8 cellular contexts compared by ENCODE assay signal in genomic region chr7:132654150-132654549, GRCh38.
DNase-seq lines count a peak whose midpoint lies in the region; ATAC-seq and TF ChIP-seq lines count a peak whose summit lies in the region.

No MANE protein-coding gene starts in this region.

- H3K4me3 Mint-ChIP-seq in IgD-negative memory B cell (peak overlapping the region in 3 of 4 donors; percentile 15 to 84 (median 79)), brain (peak overlapping the region in 2 of 5 experiments; percentile 13 to 60), Calu3 (ENCODE audit: low read depth, unreplicated experiment) (no peak overlapping the region)
- H3K4me3 Mint-ChIP-seq in stimulated activated effector memory CD8-positive, alpha-beta T cell treated with anti-CD3 and anti-CD28 coated beads, Interleukin-12 subunit alpha, Interleukin-12 subunit beta, amount 100 ng/mL, for 72 hours = peak overlapping the region; percentile 10

- ATAC-seq in GM21390 (IDR thresholded peaks at IDR 0.05; ENCODE audit: unreplicated experiment) = peak; percentile 54
- no peak for ATAC-seq in stimulated activated effector memory CD8-positive, alpha-beta T cell treated with anti-CD3 and anti-CD28 coated beads, Interleukin-12 subunit alpha, Interleukin-12 subunit beta, amount 100 ng/mL, for 72 hours

- no TSS peak for BruUV-seq in Calu3 (replicated peaks; lab: Mats Ljungman, UMichigan)

- H3K4me1 ChIP-seq in tibial nerve = peaks cover 0 to 13% (median 2%) of the 10 kb centered on the region in 4 donors

- H3K27ac Mint-ChIP-seq in IgD-negative memory B cell (peak overlapping the region in 1 of 3 donors; percentile 2), brain (no peak overlapping the region), Calu3 (ENCODE audit: unreplicated experiment) (no peak overlapping the region)
- H3K27ac Mint-ChIP-seq in stimulated activated effector memory CD8-positive, alpha-beta T cell treated with anti-CD3 and anti-CD28 coated beads, Interleukin-12 subunit alpha, Interleukin-12 subunit beta, amount 100 ng/mL, for 72 hours = peak overlapping the region; percentile 23

- H3K9me3 ChIP-seq in tibial nerve = peaks cover 0 to 5% (median 0%) of the 10 kb centered on the region in 4 donors

- WGBS in tibial nerve, 2 donors = 65 to 66% methylated on average over 3 of the region's 3 CpGs

- CTCF ChIA-PET in Calu3 (lab: Charles Lee) = no interaction called here

- H3K9me3 Mint-ChIP-seq in IgD-negative memory B cell = peaks cover 2 to 16% (median 9%) of the 10 kb centered on the region in 3 donors
- H3K9me3 Mint-ChIP-seq in brain = peaks cover 0 to 6% (median 0%) of the 10 kb centered on the region in 5 experiments
- peaks cover 3% of the 10 kb centered on the region for H3K9me3 Mint-ChIP-seq in stimulated activated effector memory CD8-positive, alpha-beta T cell treated with anti-CD3 and anti-CD28 coated beads, Interleukin-12 subunit alpha, Interleukin-12 subunit beta, amount 100 ng/mL, for 72 hours
- H3K9me3 Mint-ChIP-seq in Calu3 (ENCODE audit: low read depth, unreplicated experiment) = no peaks in the 10 kb centered on the region

- no peak for DNase-seq in stimulated activated effector memory CD8-positive, alpha-beta T cell treated with anti-CD3 and anti-CD28 coated beads, Interleukin-12 subunit alpha, Interleukin-12 subunit beta, amount 100 ng/mL, for 72 hours (ENCODE audit: low spot score in 2 of 2)
- DNase-seq in NCI-H1417 treated with DMSO at 0.1 percent for 48 hours (lab: John Stamatoyannopoulos, UW) = no peak
- DNase-seq in Calu3 = no peak
- DNase-seq in tibial nerve (ENCODE audit: low spot score in 2 of 2) = no peak

- no peak for TF ChIP-seq EP300 in tibial nerve (IDR thresholded peaks at IDR 0.05)

- no peaks in the 10 kb centered on the region for H3K27me3 ChIP-seq in tibial nerve

- H3K36me3 ChIP-seq in tibial nerve = no peaks in the 10 kb centered on the region

- peaks cover 8% of the 10 kb centered on the region for H3K27me3 Mint-ChIP-seq in IgD-negative memory B cell
- H3K27me3 Mint-ChIP-seq in brain = peaks cover 3% of the 10 kb centered on the region
- peaks cover 72% of the 10 kb centered on the region for H3K27me3 Mint-ChIP-seq in Calu3 (ENCODE audit: unreplicated experiment)

- H3K4me1 Mint-ChIP-seq in IgD-negative memory B cell (peaks cover 12 to 39% (median 27%) of the 10 kb centered on the region in 3 donors), brain (peaks cover 14% of the 10 kb centered on the region), Calu3 (ENCODE audit: low read depth, unreplicated experiment) (no peaks in the 10 kb centered on the region)
- peaks cover 45% of the 10 kb centered on the region for H3K4me1 Mint-ChIP-seq in stimulated activated effector memory CD8-positive, alpha-beta T cell treated with anti-CD3 and anti-CD28 coated beads, Interleukin-12 subunit alpha, Interleukin-12 subunit beta, amount 100 ng/mL, for 72 hours

- H3K4me3 ChIP-seq in tibial nerve = no peak overlapping the region

- H3K36me3 Mint-ChIP-seq in IgD-negative memory B cell (no peaks in the 10 kb centered on the region), brain (no peaks in the 10 kb centered on the region), Calu3 (ENCODE audit: insufficient read depth, unreplicated experiment) (no peaks in the 10 kb centered on the region)
- H3K36me3 Mint-ChIP-seq in stimulated activated effector memory CD8-positive, alpha-beta T cell treated with anti-CD3 and anti-CD28 coated beads, Interleukin-12 subunit alpha, Interleukin-12 subunit beta, amount 100 ng/mL, for 72 hours = no peaks in the 10 kb centered on the region

- TF ChIP-seq CTCF in GM12873 (IDR thresholded peaks at IDR 0.05; ENCODE audit: insufficient read depth, low read depth, low read length, missing control alignments) (peak; percentile 68), brain (conservative IDR thresholded peaks at IDR 0.05) (peak; percentile 19 to 36), Calu3 (IDR thresholded peaks at IDR 0.05; ENCODE audit: unreplicated experiment) (no peak), tibial nerve (IDR thresholded peaks at IDR 0.05) (peak in 2 of 5 experiments; percentile 9 to 13)

- no peak for TF ChIP-seq POLR2A in tibial nerve (IDR thresholded peaks at IDR 0.05)

- intact Hi-C loops in Calu3 (cut with micrococcal nuclease; ENCODE audit: unreplicated experiment) = no loop called here

- H3K27ac ChIP-seq in tibial nerve = no peak overlapping the region
